In genomic region chr13:63774133-63774532, GRCh38 we compare ENCODE assay signal across 30 cellular contexts.
"Had no signal": no experiment of that assay in that cellular context is flagged by ENCODE, and none has a peak within 500 bp of the region (broad histone marks: within the 10 kb centered on the region; RNA-seq: fewer than 3 reads in every experiment).

No MANE protein-coding gene starts in this region.

- H3K27ac Mint-ChIP-seq: activated CD8-positive, alpha-beta T cell treated with anti-CD3 and anti-CD28 coated beads for 36 hours; activated naive CD8-positive, alpha-beta T cell; activated T-helper 17 cell treated with anti-CD3 and anti-CD28 coated beads, Interleukin-2, amount 50 U/mL, for 72 hours; dendritic cell treated with granulocyte-macrophage colony-stimulating factor and Interleukin-4, amounts not matched to agents 40 ng/mL and 50 ng/mL, for 4 days; endodermal cell; T-helper 17 cell; T-helper 2 cell treated with Interferon-gamma antibody and Interleukin-4, amounts not matched to agents 5 μg/mL and 100 μg/mL, for 36 hours; WTC11 had no signal

- ATAC-seq: activated CD8-positive, alpha-beta T cell treated with anti-CD3 and anti-CD28 coated beads for 36 hours; activated T-cell treated with anti-CD3 and anti-CD28 coated beads, Interleukin-2, amount 50 U/mL, for 4 hours; activated T-helper 17 cell treated with anti-CD3 and anti-CD28 coated beads, Interleukin-2, amount 50 U/mL, for 72 hours; body of pancreas; esophagus mucosa; T-helper 17 cell; WTC11 had no signal

- H3K36me3 ChIP-seq: colonic mucosa had no signal

- H3K4me1 Mint-ChIP-seq: activated T-helper 17 cell treated with anti-CD3 and anti-CD28 coated beads, Interleukin-2, amount 50 U/mL, for 72 hours; endodermal cell; WTC11 had no signal

- H3K4me3 ChIP-seq: body of pancreas, colonic mucosa, dorsolateral prefrontal cortex had no signal

- DNase-seq: activated CD4-positive, alpha-beta T cell treated with anti-CD3 and anti-CD28 coated beads for 1 hour; activated CD4-positive, alpha-beta T cell treated with anti-CD3 and anti-CD28 coated beads for 48 hours; activated CD4-positive, alpha-beta T cell treated with anti-CD3 and anti-CD28 coated beads, Interleukin-2, amount 50 U/mL, for 1 hour; activated CD4-positive, alpha-beta T cell treated with anti-CD3 and anti-CD28 coated beads, Interleukin-2, amount 50 U/mL, for 48 hours; activated CD8-positive, alpha-beta memory T cell treated with anti-CD3 and anti-CD28 coated beads for 24 hours; activated CD8-positive, alpha-beta T cell treated with anti-CD3 and anti-CD28 coated beads for 36 hours; activated effector memory CD4-positive, alpha-beta T cell treated with Interleukin-2 at 50 U/mL for 16 hours; activated gamma-delta T cell treated with Interleukin-2 at 50 U/mL for 16 hours; activated naive CD4-positive, alpha-beta T cell treated with anti-CD3 and anti-CD28 coated beads, Interleukin-2, amount 50 U/mL, for 16 hours; activated naive CD4-positive, alpha-beta T cell treated with Interleukin-2 at 50 U/mL for 16 hours; activated T-cell treated with anti-CD3 and anti-CD28 coated beads, Interleukin-2, amount 50 U/mL, for 4 hours; amniotic stem cell; anterior cingulate cortex; body of pancreas; caudate nucleus; colonic mucosa; dorsolateral prefrontal cortex; effector memory CD4-positive, alpha-beta T cell; endodermal cell; head of caudate nucleus; T-helper 1 cell; T-helper 17 cell; T1000 had no signal

- H3K27me3 ChIP-seq: body of pancreas, colonic mucosa, dorsolateral prefrontal cortex had no signal

- H3K9me3 ChIP-seq: body of pancreas had no signal

- H3K27me3 Mint-ChIP-seq: activated CD8-positive, alpha-beta T cell treated with anti-CD3 and anti-CD28 coated beads for 36 hours; activated naive CD8-positive, alpha-beta T cell; activated T-helper 17 cell treated with anti-CD3 and anti-CD28 coated beads, Interleukin-2, amount 50 U/mL, for 72 hours; dendritic cell treated with granulocyte-macrophage colony-stimulating factor and Interleukin-4, amounts not matched to agents 40 ng/mL and 50 ng/mL, for 4 days; T-helper 17 cell had no signal

- H3K4me1 ChIP-seq: body of pancreas, colonic mucosa had no signal

- FAIRE-seq: frontal cortex had no signal

- H3K9me3 Mint-ChIP-seq: endodermal cell had no signal

- H3K36me3 Mint-ChIP-seq: activated naive CD8-positive, alpha-beta T cell; WTC11 had no signal

- H3K4me3 Mint-ChIP-seq: activated CD8-positive, alpha-beta T cell treated with anti-CD3 and anti-CD28 coated beads for 36 hours; activated naive CD8-positive, alpha-beta T cell; activated T-cell treated with anti-CD3 and anti-CD28 coated beads, Interleukin-2, amount 50 U/mL, for 4 hours; activated T-helper 17 cell treated with anti-CD3 and anti-CD28 coated beads, Interleukin-2, amount 50 U/mL, for 72 hours; dendritic cell treated with granulocyte-macrophage colony-stimulating factor and Interleukin-4, amounts not matched to agents 40 ng/mL and 50 ng/mL, for 4 days; endodermal cell; T-helper 17 cell; T-helper 2 cell treated with Interferon-gamma antibody and Interleukin-4, amounts not matched to agents 5 μg/mL and 100 μg/mL, for 36 hours; WTC11 had no signal

- H3K27ac ChIP-seq: body of pancreas, colonic mucosa, dorsolateral prefrontal cortex had no signal
